21 cellular contexts compared by ENCODE assay signal in genomic region chr15:63072809-63073277, GRCh38. TPM values are rescaled to one million over a fixed set of nuclear protein-coding genes. Genes with fewer than 3 reads are reported as not detected.
A peak's percentile ranks its signal among the peaks of the same experiment; 100 is the strongest.
DNase-seq lines count a peak whose midpoint lies in the region; ATAC-seq, FAIRE-seq and TF ChIP-seq lines count a peak whose summit lies in the region.
"Had no signal": no experiment of that assay in that cellular context is flagged by ENCODE, and none has a peak within 500 bp of the region (broad histone marks: within the 10 kb centered on the region; RNA-seq: fewer than 3 reads in every experiment).

No MANE protein-coding gene starts in this region.

- H3K9me2 ChIP-seq in MM.1S (replicated peaks; ENCODE audit: insufficient read depth, low read length): no peaks in the 10 kb centered on the region

- H3K9me3 ChIP-seq in gastroesophageal sphincter (no peaks in the 10 kb centered on the region), MM.1S (replicated peaks; ENCODE audit: insufficient read depth, low read length) (no peaks in the 10 kb centered on the region), vagina (no peaks in the 10 kb centered on the region)
- H3K9me3 ChIP-seq: left lung had no signal

- H3K4me3 ChIP-seq in gastroesophageal sphincter (no peak overlapping the region), MM.1S (ENCODE audit: low read length) (no peak overlapping the region), vagina (no peak overlapping the region)
- H3K4me3 ChIP-seq: K562, left lung had no signal

- H3K36me3 ChIP-seq in gastroesophageal sphincter: peaks cover 4 to 37% of the 10 kb centered on the region in 2 donors
- H3K36me3 ChIP-seq in MM.1S (replicated peaks; ENCODE audit: insufficient read depth, low read length): no peaks in the 10 kb centered on the region
- H3K36me3 ChIP-seq in vagina: peaks cover 0 to 15% of the 10 kb centered on the region in 2 donors

- no peaks in the 10 kb centered on the region for H3K79me2 ChIP-seq in MM.1S (ENCODE audit: low read length)

- H3K4me1 Mint-ChIP-seq in WTC11 (peaks cover 58% of the 10 kb centered on the region), osteocyte (ENCODE audit: unreplicated experiment) (peaks cover 41% of the 10 kb centered on the region)
- H3K4me1 Mint-ChIP-seq in activated CD4-positive, alpha-beta memory T cell treated with anti-CD3 and anti-CD28 coated beads, Interleukin-2, amount 10 ng/mL, durations not matched to agents 7 days and 5 days: peaks cover 22% of the 10 kb centered on the region

- H3F3A ChIP-seq in MM.1S (ENCODE audit: insufficient read depth, low read length): no peaks in the 10 kb centered on the region

- no peak overlapping the region for H2AFZ ChIP-seq in MM.1S (ENCODE audit: low read length)

- H3K27me3 Mint-ChIP-seq in WTC11 (ENCODE audit: low read depth) (no peaks in the 10 kb centered on the region), osteocyte (ENCODE audit: unreplicated experiment) (no peaks in the 10 kb centered on the region)
- peaks cover 3% of the 10 kb centered on the region for H3K27me3 Mint-ChIP-seq in activated CD4-positive, alpha-beta memory T cell treated with anti-CD3 and anti-CD28 coated beads, Interleukin-2, amount 10 ng/mL, durations not matched to agents 7 days and 5 days

- H3K36me3 Mint-ChIP-seq in WTC11: peaks cover 32% of the 10 kb centered on the region
- peaks cover 41% of the 10 kb centered on the region for H3K36me3 Mint-ChIP-seq in osteocyte (ENCODE audit: unreplicated experiment)
- no peaks in the 10 kb centered on the region for H3K36me3 Mint-ChIP-seq in activated CD4-positive, alpha-beta memory T cell treated with anti-CD3 and anti-CD28 coated beads, Interleukin-2, amount 10 ng/mL, durations not matched to agents 7 days and 5 days (ENCODE audit: low read depth)

- CTCF ChIA-PET in WTC11 (lab: Charles Lee): interaction anchor here (0.8 to 1.5 kb wide), 2 partner anchors 16 to 330 kb away, joined by 3 to 4 read pairs; no protein-coding TSS in a partner anchor
- CTCF ChIA-PET in activated CD4-positive, alpha-beta memory T cell treated with anti-CD3 and anti-CD28 coated beads, Interleukin-2, amount 10 ng/mL, durations not matched to agents 7 days and 5 days (lab: Charles Lee): interaction anchor here (3.5 kb wide), 1 partner anchor 25 kb away, joined by 10 read pairs; no protein-coding TSS in a partner anchor

- 50 to 51% methylated on average over 5 to 6 of the region's 9 CpGs for WGBS in gastroesophageal sphincter (ENCODE audit: low coverage in 1 of 2), 2 donors

- intact Hi-C loops in vagina (cut with DNase I): no loop called here

- no peak overlapping the region for H3K9ac ChIP-seq in MM.1S (ENCODE audit: low read length)

- POLR2A ChIA-PET in WTC11 (lab: Charles Lee): interaction anchor here (1.1 kb wide), 1 partner anchor 25 kb away, joined by 5 read pairs; no protein-coding TSS in a partner anchor
- POLR2A ChIA-PET in activated CD4-positive, alpha-beta memory T cell treated with anti-CD3 and anti-CD28 coated beads, Interleukin-2, amount 10 ng/mL, durations not matched to agents 7 days and 5 days (lab: Charles Lee): no interaction called here

- FAIRE-seq in G401.6 (lab: Jason Lieb, UNC): peak; percentile 81
- FAIRE-seq: K562 had no signal

- TF ChIP-seq POLR2A in gastroesophageal sphincter (IDR thresholded peaks at IDR 0.05): no peak
- TF ChIP-seq POLR2A in vagina (IDR thresholded peaks at IDR 0.05): no peak

- H3K4me3 Mint-ChIP-seq in WTC11: no peak overlapping the region
- no peak overlapping the region for H3K4me3 Mint-ChIP-seq in osteocyte (ENCODE audit: unreplicated experiment)
- no peak overlapping the region for H3K4me3 Mint-ChIP-seq in activated CD4-positive, alpha-beta memory T cell treated with anti-CD3 and anti-CD28 coated beads, Interleukin-2, amount 10 ng/mL, durations not matched to agents 7 days and 5 days
- H3K4me3 Mint-ChIP-seq: activated CD8-positive, alpha-beta T cell treated with anti-CD3 and anti-CD28 coated beads, Interleukin-2, amount 10 ng/mL, durations not matched to agents 7 days and 5 days; CD14-positive monocyte had no signal

- H3K4me2 ChIP-seq in MM.1S (ENCODE audit: low read depth, low read length): no peak overlapping the region

- no peak for TF ChIP-seq CTCF in WTC11 (IDR thresholded peaks at IDR 0.05)
- TF ChIP-seq CTCF in gastroesophageal sphincter (IDR thresholded peaks at IDR 0.05): no peak
- no peak for TF ChIP-seq CTCF in osteocyte (IDR thresholded peaks at IDR 0.05)
- TF ChIP-seq CTCF in MM.1S (IDR thresholded peaks at IDR 0.05; ENCODE audit: low read length): no peak
- no peak for TF ChIP-seq CTCF in vagina (IDR thresholded peaks at IDR 0.05)

- peak overlapping the region; percentile 37; the same call in 1 of the 2 replicates for H3K27ac Mint-ChIP-seq in WTC11
- H3K27ac Mint-ChIP-seq in osteocyte (ENCODE audit: unreplicated experiment): peak overlapping the region; percentile 74
- no peak overlapping the region for H3K27ac Mint-ChIP-seq in activated CD4-positive, alpha-beta memory T cell treated with anti-CD3 and anti-CD28 coated beads, Interleukin-2, amount 10 ng/mL, durations not matched to agents 7 days and 5 days
- H3K27ac Mint-ChIP-seq: activated CD8-positive, alpha-beta T cell treated with anti-CD3 and anti-CD28 coated beads, Interleukin-2, amount 10 ng/mL, durations not matched to agents 7 days and 5 days; CD14-positive monocyte had no signal

- DNase-seq in WTC11 (ENCODE audit: low spot score) (no peak), osteocyte (ENCODE audit: extremely low spot score, unreplicated experiment) (no peak), NCI-H2107 treated with DMSO at 0.1 percent for 48 hours (lab: John Stamatoyannopoulos, UW; ENCODE audit: unreplicated experiment) (no peak), MM.1S (no peak), vagina (ENCODE audit: extremely low spot score in 2 of 2) (no peak)
- DNase-seq in activated CD4-positive, alpha-beta memory T cell treated with anti-CD3 and anti-CD28 coated beads, Interleukin-2, amount 10 ng/mL, durations not matched to agents 7 days and 5 days: no peak
- DNase-seq: activated CD8-positive, alpha-beta T cell treated with anti-CD3 and anti-CD28 coated beads, Interleukin-2, amount 10 ng/mL, durations not matched to agents 7 days and 5 days; activated naive CD4-positive, alpha-beta T cell; activated T-cell treated with anti-CD3 and anti-CD28 coated beads, Interleukin-2, amount 50 U/mL, for 1 hour; amniotic stem cell; DMS 273 treated with DMSO at 0.1 percent for 48 hours; effector CD8-positive, alpha-beta T cell; left lung; MV-4-11; NCI-H2029; NCI-H446 treated with DMSO at 0.1 percent for 48 hours; substantia nigra had no signal

- peaks cover 22 to 99% (median 28%) of the 10 kb centered on the region in 3 donors for H3K4me1 ChIP-seq in gastroesophageal sphincter
- H3K4me1 ChIP-seq in MM.1S (ENCODE audit: low read length): no peaks in the 10 kb centered on the region
- peaks cover 15% of the 10 kb centered on the region for H3K4me1 ChIP-seq in vagina

- H3K27ac ChIP-seq in gastroesophageal sphincter (peak overlapping the region; percentile 83 to 98 (median 94)), MM.1S (ENCODE audit: low read length) (no peak overlapping the region), vagina (no peak overlapping the region)
- H3K27ac ChIP-seq: left lung had no signal

- ATAC-seq in WTC11 (no peak), gastroesophageal sphincter (no peak)
- ATAC-seq: activated CD8-positive, alpha-beta T cell treated with anti-CD3 and anti-CD28 coated beads, Interleukin-2, amount 10 ng/mL, durations not matched to agents 7 days and 5 days; left lung had no signal

- H3K9me3 Mint-ChIP-seq in WTC11: no peaks in the 10 kb centered on the region
- H3K9me3 Mint-ChIP-seq in osteocyte (ENCODE audit: unreplicated experiment): no peaks in the 10 kb centered on the region
- no peaks in the 10 kb centered on the region for H3K9me3 Mint-ChIP-seq in activated CD4-positive, alpha-beta memory T cell treated with anti-CD3 and anti-CD28 coated beads, Interleukin-2, amount 10 ng/mL, durations not matched to agents 7 days and 5 days
- H3K9me3 Mint-ChIP-seq: CD14-positive monocyte had no signal

- no peaks in the 10 kb centered on the region for H4K20me1 ChIP-seq in MM.1S (ENCODE audit: insufficient read depth, low read length)

- H3K27me3 ChIP-seq in gastroesophageal sphincter (no peaks in the 10 kb centered on the region), MM.1S (replicated peaks; ENCODE audit: insufficient read depth, low read length) (no peaks in the 10 kb centered on the region), vagina (no peaks in the 10 kb centered on the region)
- H3K27me3 ChIP-seq: left lung had no signal

- TF ChIP-seq EP300 in gastroesophageal sphincter (IDR thresholded peaks at IDR 0.05): no peak

RNA-seq across cellular contexts. Expression of gene TPM1, which starts 30.3 kb away (rescaled TPM):
- total RNA-seq in WTC11 (2021) (370 to 421 TPM (median 382 TPM) in 3 replicates), gastroesophageal sphincter (1,000 to 10,000 TPM; 3,599 to 7,152 (median 6,397) TPM), osteocyte (1,635 and 1,747 TPM in 2 replicates), vagina (498 TPM)
- total RNA-seq in activated CD4-positive, alpha-beta memory T cell treated with anti-CD3 and anti-CD28 coated beads, Interleukin-2, amount 10 ng/mL, durations not matched to agents 7 days and 5 days: 1 to 10 TPM; 4.8 to 6.2 TPM

RNA-seq across cellular contexts. Expression of gene LACTB, which starts 48.8 kb away (rescaled TPM):
- total RNA-seq in WTC11 (2021): 14.9 to 17.2 TPM (median 14.9 TPM) in 3 replicates
- total RNA-seq in gastroesophageal sphincter: 10 to 100 TPM; 15.6 to 20.8 (median 17.3) TPM
- 11.2 and 13.3 TPM in 2 replicates for total RNA-seq in osteocyte
- total RNA-seq in activated CD4-positive, alpha-beta memory T cell treated with anti-CD3 and anti-CD28 coated beads, Interleukin-2, amount 10 ng/mL, durations not matched to agents 7 days and 5 days: 10 to 100 TPM; 12.7 to 14.0 TPM
- 23.3 TPM for total RNA-seq in vagina

Comparison
In these comparisons a context has a peak if more than half of its experiments do, and no peak if none do; other contexts are left out.
1. H3K27ac ChIP-seq: peak in gastroesophageal sphincter (4 of 4); none in MM.1S (single experiment) and vagina (single experiment).
2. RNA of gene TPM1, which starts 30.3 kb away (total RNA-seq): 3,599 to 7,152 TPM in gastroesophageal sphincter, 1,635 to 1,747 TPM in osteocyte, 498 TPM in vagina (single experiment) and 370 to 421 TPM in WTC11; 4.8 to 6.2 TPM in activated CD4-positive, alpha-beta memory T cell treated with anti-CD3 and anti-CD28 coated beads, Interleukin-2, amount 10 ng/mL, durations not matched to agents 7 days and 5 days; every median in the first group is over 10 times any median in the second.